In genomic region chr17:74873874-74874614, GRCh38 we compare ENCODE assay signal across 1 cellular context.
A peak's percentile ranks its signal among the peaks of the same experiment; 100 is the strongest.
TF ChIP-seq lines count a peak whose summit lies in the region.

No MANE protein-coding gene starts in this region.

TF ChIP-seq in K562, 482 proteins besides CTCF, POLR2A, EP300 and RAD21 (continued from another document):
- TF ChIP-seq SRSF7 (optimal IDR thresholded peaks at IDR 0.05; ENCODE audit: low read depth, low read length) (no peak), HDGF (IDR thresholded peaks at IDR 0.05) (peak; percentile 72; the same call in 1 of the 2 replicates), HSF4 (CRISPR knock-in tag; IDR thresholded peaks at IDR 0.05; ENCODE audit: borderline replicate concordance) (no peak), MEF2A (IDR thresholded peaks at IDR 0.05; ENCODE audit: control insufficient read depth, low read depth, low read length) (no peak), MAZ (CRISPR knock-in tag; conservative IDR thresholded peaks at IDR 0.05 in 1 of 2, IDR thresholded peaks at IDR 0.05 in 1 of 2) (no peak), ETV6 (IDR thresholded peaks at IDR 0.05; ENCODE audit: borderline replicate concordance in 1 of 2, low read depth in 2 of 2, low read length in 1 of 2) (no peak), ETV6 (CRISPR knock-in tag; IDR thresholded peaks at IDR 0.05; ENCODE audit: borderline replicate concordance) (no peak), PHF21A (IDR thresholded peaks at IDR 0.05; ENCODE audit: borderline replicate concordance, low read depth) (peak; percentile 55; the same call in 1 of the 2 replicates), NCOA4 (IDR thresholded peaks at IDR 0.05; ENCODE audit: partially characterized antibody) (no peak), MXD1 (CRISPR knock-in tag; IDR thresholded peaks at IDR 0.05; ENCODE audit: borderline replicate concordance, poor library complexity, severe bottlenecking) (no peak), NCOA2 (IDR thresholded peaks at IDR 0.05; ENCODE audit: partially characterized antibody in 2 of 2) (no peak), NFYB (IDR thresholded peaks at IDR 0.05; ENCODE audit: extremely low read depth, insufficient read length) (peak; percentile 70), ARNT (IDR thresholded peaks at IDR 0.05) (peak in 1 of 2 experiments; percentile 55; a peak in 2 of 4 replicates), HINFP (tag; conservative IDR thresholded peaks at IDR 0.05; ENCODE audit: low read depth) (no peak), ELK1 (CRISPR knock-in tag; IDR thresholded peaks at IDR 0.05) (no peak), ADNP (tag; IDR thresholded peaks at IDR 0.05) (no peak), ESRRB (CRISPR knock-in tag; IDR thresholded peaks at IDR 0.05; ENCODE audit: borderline replicate concordance) (no peak), TAF7 (tag; IDR thresholded peaks at IDR 0.05) (no peak), TARDBP (IDR thresholded peaks at IDR 0.05) (no peak), ZKSCAN1 (IDR thresholded peaks at IDR 0.05; ENCODE audit: low read depth, low read length) (no peak), EP400 (IDR thresholded peaks at IDR 0.05) (no peak), PRDM10 (IDR thresholded peaks at IDR 0.05; ENCODE audit: partially characterized antibody) (peak; percentile 34), TBP (optimal IDR thresholded peaks at IDR 0.05; ENCODE audit: low read depth, low read length) (peak; percentile 58), CREB3L1 (IDR thresholded peaks at IDR 0.05; ENCODE audit: borderline replicate concordance, low read depth) (no peak), ZNF354B (CRISPR knock-in tag; IDR thresholded peaks at IDR 0.05) (no peak), GATA2 (CRISPR knock-in tag; IDR thresholded peaks at IDR 0.05) (no peak), NCOA6 (IDR thresholded peaks at IDR 0.05) (no peak), CEBPZ (IDR thresholded peaks at IDR 0.05; ENCODE audit: borderline replicate concordance, low read depth, low read length) (no peak), POLR2B (IDR thresholded peaks at IDR 0.05; ENCODE audit: low read depth, partially characterized antibody) (peak; percentile 64), ZNF785 (CRISPR knock-in tag; IDR thresholded peaks at IDR 0.05) (no peak), ARID4B (CRISPR knock-in tag; IDR thresholded peaks at IDR 0.05) (no peak), SMARCA4 (IDR thresholded peaks at IDR 0.05) (0 out of 2 replicates have a peak, but pooled peaks have one; percentile 42), FOXP1 (CRISPR knock-in tag; IDR thresholded peaks at IDR 0.05) (no peak), FOXK2 (conservative IDR thresholded peaks at IDR 0.05 in 1 of 2, IDR thresholded peaks at IDR 0.05 in 1 of 2; ENCODE audit: low read depth in 2 of 2) (peak; percentile 21 to 49; a peak in 1 of 4 replicates), RAD51 (IDR thresholded peaks at IDR 0.05; ENCODE audit: borderline replicate concordance, low read depth) (no peak), SMARCA5 (IDR thresholded peaks at IDR 0.05) (peak; percentile 15; the same call in 1 of the 2 replicates), RFX7 (CRISPR knock-in tag; IDR thresholded peaks at IDR 0.05) (no peak), HNRNPL (IDR thresholded peaks at IDR 0.05; ENCODE audit: low read depth, low read length) (no peak), ZNF778 (CRISPR knock-in tag; IDR thresholded peaks at IDR 0.05) (no peak), DEAF1 (CRISPR knock-in tag; IDR thresholded peaks at IDR 0.05) (0 out of 2 replicates have a peak, but pooled peaks have one; percentile 1), SAFB2 (IDR thresholded peaks at IDR 0.05; ENCODE audit: borderline replicate concordance, low read depth, low read length, severe bottlenecking) (no peak)
TF ChIP-seq in K562: peak in this region for 62.
